Comparison of ENCODE assay signal across 1 cellular context in the genomic region with DNA sequence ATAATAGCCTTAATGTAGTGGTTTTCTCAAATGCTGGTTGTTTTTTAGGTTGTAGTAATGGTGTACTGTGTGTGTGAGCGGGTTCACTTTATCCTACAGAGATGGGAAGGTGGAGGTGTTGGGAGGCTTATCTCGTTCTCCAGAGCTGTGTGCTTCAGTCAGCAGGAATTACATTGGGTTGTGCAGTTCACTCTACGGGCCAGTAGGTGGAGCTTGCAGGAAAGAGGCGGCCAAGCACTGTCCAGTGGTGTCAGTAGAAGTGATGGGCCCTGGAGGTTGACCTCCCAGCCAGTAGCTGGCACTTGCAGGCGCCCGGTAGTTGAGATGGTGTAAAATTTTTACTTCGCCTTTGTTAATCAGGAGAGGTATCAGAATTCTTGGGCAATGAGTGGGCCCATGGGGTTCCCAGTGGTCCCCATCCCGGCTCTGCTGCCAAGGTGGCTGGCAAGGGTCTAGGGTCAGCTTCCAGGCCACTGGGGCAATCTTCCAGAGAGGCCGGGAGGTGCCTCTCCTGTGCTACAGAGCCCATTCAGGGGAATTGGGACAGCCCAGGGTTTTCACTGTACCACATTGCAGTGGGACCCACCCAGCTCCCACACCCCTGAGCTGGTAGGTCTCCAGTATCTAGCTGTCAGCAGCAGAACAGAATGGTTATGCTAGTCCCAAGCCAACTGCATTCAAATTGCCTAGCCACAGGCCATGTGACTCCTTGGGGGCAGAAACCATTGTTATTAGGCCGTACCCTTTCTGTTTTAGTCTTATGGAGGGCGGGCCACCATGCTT.
TF ChIP-seq lines count a peak whose summit lies in the region.

No MANE protein-coding gene starts in this region.

TF ChIP-seq in HepG2, 621 proteins besides CTCF, POLR2A, EP300 and RAD21 (continued from another document):
- TF ChIP-seq, protein P1, sequence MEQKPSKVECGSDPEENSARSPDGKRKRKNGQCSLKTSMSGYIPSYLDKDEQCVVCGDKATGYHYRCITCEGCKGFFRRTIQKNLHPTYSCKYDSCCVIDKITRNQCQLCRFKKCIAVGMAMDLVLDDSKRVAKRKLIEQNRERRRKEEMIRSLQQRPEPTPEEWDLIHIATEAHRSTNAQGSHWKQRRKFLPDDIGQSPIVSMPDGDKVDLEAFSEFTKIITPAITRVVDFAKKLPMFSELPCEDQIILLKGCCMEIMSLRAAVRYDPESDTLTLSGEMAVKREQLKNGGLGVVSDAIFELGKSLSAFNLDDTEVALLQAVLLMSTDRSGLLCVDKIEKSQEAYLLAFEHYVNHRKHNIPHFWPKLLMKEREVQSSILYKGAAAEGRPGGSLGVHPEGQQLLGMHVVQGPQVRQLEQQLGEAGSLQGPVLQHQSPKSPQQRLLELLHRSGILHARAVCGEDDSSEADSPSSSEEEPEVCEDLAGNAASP (CRISPR knock-in tag; IDR thresholded peaks at IDR 0.05; ENCODE audit: borderline replicate concordance): peak; percentile 19; the same call in 1 of the 2 replicates
- TF ChIP-seq, protein P2, sequence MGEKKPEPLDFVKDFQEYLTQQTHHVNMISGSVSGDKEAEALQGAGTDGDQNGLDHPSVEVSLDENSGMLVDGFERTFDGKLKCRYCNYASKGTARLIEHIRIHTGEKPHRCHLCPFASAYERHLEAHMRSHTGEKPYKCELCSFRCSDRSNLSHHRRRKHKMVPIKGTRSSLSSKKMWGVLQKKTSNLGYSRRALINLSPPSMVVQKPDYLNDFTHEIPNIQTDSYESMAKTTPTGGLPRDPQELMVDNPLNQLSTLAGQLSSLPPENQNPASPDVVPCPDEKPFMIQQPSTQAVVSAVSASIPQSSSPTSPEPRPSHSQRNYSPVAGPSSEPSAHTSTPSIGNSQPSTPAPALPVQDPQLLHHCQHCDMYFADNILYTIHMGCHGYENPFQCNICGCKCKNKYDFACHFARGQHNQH (CRISPR knock-in tag; IDR thresholded peaks at IDR 0.05): 0 out of 2 replicates have a peak, but pooled peaks have one; percentile 33
- TF ChIP-seq KAT2B (IDR thresholded peaks at IDR 0.05; ENCODE audit: borderline replicate concordance, low read depth, low read length) (no peak), STAG1 (CRISPR knock-in tag; IDR thresholded peaks at IDR 0.05) (peak; percentile 84), CAMTA2 (CRISPR knock-in tag; IDR thresholded peaks at IDR 0.05; ENCODE audit: borderline replicate concordance) (0 out of 2 replicates have a peak, but pooled peaks have one; percentile 29), ETV6 (CRISPR knock-in tag; conservative IDR thresholded peaks at IDR 0.05) (no peak), MAFF (IDR thresholded peaks at IDR 0.05; ENCODE audit: low read depth, low read length) (peak; percentile 68), SALL1 (CRISPR knock-in tag; IDR thresholded peaks at IDR 0.05) (peak; percentile 21; the same call in 1 of the 2 replicates), HDAC2 (CRISPR knock-in tag; IDR thresholded peaks at IDR 0.05) (0 out of 2 replicates have a peak, but pooled peaks have one; percentile 31), HNF4A (CRISPR knock-in tag; IDR thresholded peaks at IDR 0.05) (no peak), KDM5B (CRISPR knock-in tag; IDR thresholded peaks at IDR 0.05; ENCODE audit: borderline replicate concordance) (0 out of 2 replicates have a peak, but pooled peaks have one; percentile 44), GATAD2A (CRISPR knock-in tag; IDR thresholded peaks at IDR 0.05) (peak; percentile 47; the same call in 1 of the 2 replicates), HMGA1 (CRISPR knock-in tag; conservative IDR thresholded peaks at IDR 0.05) (no peak), HDAC1 (CRISPR knock-in tag; IDR thresholded peaks at IDR 0.05) (no peak), SMC3 (IDR thresholded peaks at IDR 0.05; ENCODE audit: low read length) (peak; percentile 91), NFATC3 (CRISPR knock-in tag; IDR thresholded peaks at IDR 0.05) (no peak), ZNF136 (CRISPR knock-in tag; IDR thresholded peaks at IDR 0.05; ENCODE audit: low read depth) (no peak), PREB (CRISPR knock-in tag; IDR thresholded peaks at IDR 0.05) (no peak), SOX6 (IDR thresholded peaks at IDR 0.05) (no peak), SOX6 (CRISPR knock-in tag; IDR thresholded peaks at IDR 0.05) (peak; percentile 55), DPF2 (CRISPR knock-in tag; IDR thresholded peaks at IDR 0.05; ENCODE audit: borderline replicate concordance, low read depth) (no peak), NR2C2 (CRISPR knock-in tag; IDR thresholded peaks at IDR 0.05; ENCODE audit: borderline replicate concordance) (0 out of 2 replicates have a peak, but pooled peaks have one; percentile 24)
- TF ChIP-seq, protein P3, sequence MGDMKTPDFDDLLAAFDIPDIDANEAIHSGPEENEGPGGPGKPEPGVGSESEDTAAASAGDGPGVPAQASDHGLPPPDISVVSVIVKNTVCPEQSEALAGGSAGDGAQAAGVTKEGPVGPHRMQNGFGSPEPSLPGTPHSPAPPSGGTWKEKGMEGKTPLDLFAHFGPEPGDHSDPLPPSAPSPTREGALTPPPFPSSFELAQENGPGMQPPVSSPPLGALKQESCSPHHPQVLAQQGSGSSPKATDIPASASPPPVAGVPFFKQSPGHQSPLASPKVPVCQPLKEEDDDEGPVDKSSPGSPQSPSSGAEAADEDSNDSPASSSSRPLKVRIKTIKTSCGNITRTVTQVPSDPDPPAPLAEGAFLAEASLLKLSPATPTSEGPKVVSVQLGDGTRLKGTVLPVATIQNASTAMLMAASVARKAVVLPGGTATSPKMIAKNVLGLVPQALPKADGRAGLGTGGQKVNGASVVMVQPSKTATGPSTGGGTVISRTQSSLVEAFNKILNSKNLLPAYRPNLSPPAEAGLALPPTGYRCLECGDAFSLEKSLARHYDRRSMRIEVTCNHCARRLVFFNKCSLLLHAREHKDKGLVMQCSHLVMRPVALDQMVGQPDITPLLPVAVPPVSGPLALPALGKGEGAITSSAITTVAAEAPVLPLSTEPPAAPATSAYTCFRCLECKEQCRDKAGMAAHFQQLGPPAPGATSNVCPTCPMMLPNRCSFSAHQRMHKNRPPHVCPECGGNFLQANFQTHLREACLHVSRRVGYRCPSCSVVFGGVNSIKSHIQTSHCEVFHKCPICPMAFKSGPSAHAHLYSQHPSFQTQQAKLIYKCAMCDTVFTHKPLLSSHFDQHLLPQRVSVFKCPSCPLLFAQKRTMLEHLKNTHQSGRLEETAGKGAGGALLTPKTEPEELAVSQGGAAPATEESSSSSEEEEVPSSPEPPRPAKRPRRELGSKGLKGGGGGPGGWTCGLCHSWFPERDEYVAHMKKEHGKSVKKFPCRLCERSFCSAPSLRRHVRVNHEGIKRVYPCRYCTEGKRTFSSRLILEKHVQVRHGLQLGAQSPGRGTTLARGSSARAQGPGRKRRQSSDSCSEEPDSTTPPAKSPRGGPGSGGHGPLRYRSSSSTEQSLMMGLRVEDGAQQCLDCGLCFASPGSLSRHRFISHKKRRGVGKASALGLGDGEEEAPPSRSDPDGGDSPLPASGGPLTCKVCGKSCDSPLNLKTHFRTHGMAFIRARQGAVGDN (CRISPR knock-in tag; IDR thresholded peaks at IDR 0.05): peak; percentile 41
- TF ChIP-seq, protein P4, sequence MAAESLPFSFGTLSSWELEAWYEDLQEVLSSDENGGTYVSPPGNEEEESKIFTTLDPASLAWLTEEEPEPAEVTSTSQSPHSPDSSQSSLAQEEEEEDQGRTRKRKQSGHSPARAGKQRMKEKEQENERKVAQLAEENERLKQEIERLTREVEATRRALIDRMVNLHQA (CRISPR knock-in tag; IDR thresholded peaks at IDR 0.05): no peak
TF ChIP-seq in HepG2: peak in this region for 20.
